4 cellular contexts compared by ENCODE assay signal in genomic region chr20:54470697-54471096, GRCh38. TPM values are rescaled to one million over a fixed set of nuclear protein-coding genes. Genes with fewer than 3 reads are reported as not detected.
"Had no signal": no experiment of that assay in that cellular context is flagged by ENCODE, and none has a peak within 500 bp of the region (broad histone marks: within the 10 kb centered on the region; RNA-seq: fewer than 3 reads in every experiment).

No MANE protein-coding gene starts in this region.

- ATAC-seq: GM12878 had no signal

- H3K4me3 ChIP-seq: GM12878 had no signal

- DNase-seq: GDM1, GF-D8 had no signal

RNA-seq across cellular contexts. Expression of gene DOK5, which starts 4.7 kb away (rescaled TPM):
- total RNA-seq: G401, GM12878 had no signal
